1 cellular context compared by ENCODE assay signal in the genomic region with DNA sequence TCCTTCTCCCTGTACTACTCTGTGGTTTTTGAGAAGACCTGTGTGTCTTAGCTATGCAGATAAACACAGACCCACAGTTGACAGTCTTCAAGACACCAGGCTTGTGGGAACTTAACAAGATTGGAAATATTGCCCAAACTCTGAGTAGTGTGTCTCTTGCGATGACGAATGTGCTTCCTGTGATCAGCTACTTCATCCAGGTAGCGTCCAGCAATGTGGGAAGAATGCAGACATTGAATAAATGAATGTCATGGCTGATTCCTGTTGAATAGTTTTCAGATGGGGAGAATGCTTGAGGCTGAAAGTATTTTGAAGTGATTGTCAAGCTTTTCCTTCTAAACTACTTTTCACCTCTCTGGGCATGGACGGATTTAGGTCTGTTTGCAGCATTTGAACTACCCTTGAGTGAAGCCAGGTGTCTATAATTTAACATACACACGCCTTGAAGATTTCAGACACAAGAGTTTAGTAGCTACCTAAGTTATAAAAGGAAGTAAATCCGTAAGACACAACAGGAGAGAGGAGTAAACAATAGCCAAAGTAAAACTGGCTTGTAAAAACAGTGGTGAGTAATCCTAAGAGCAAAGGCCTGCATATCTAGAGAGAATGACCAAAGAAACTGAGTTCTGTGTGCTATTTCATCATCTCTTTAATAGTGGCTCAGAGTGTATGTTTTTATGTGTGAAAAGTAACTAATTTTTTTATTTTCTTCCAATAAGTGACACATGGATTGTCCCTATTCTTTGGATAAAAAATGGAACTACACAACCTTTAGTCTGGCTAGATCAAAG.
A peak's percentile ranks its signal among the peaks of the same experiment; 100 is the strongest.
TF ChIP-seq lines count a peak whose summit lies in the region.

No MANE protein-coding gene starts in this region.

TF ChIP-seq in HepG2, 621 proteins besides CTCF, POLR2A, EP300 and RAD21:
- TF ChIP-seq CEBPB (IDR thresholded peaks at IDR 0.05; ENCODE audit: borderline replicate concordance, low read depth, low read length) (peak; percentile 8; the same call in 1 of the 2 replicates), GABPB1 (CRISPR knock-in tag; IDR thresholded peaks at IDR 0.05) (no peak)
TF ChIP-seq in HepG2: peak in this region for 1.
